ENCODE assay signal across 30 cellular contexts in genomic region chr1:208868554-208868953, GRCh38.
DNase-seq lines count a peak whose midpoint lies in the region; ATAC-seq, FAIRE-seq and TF ChIP-seq lines count a peak whose summit lies in the region.
"Had no signal": no experiment of that assay in that cellular context is flagged by ENCODE, and none has a peak within 500 bp of the region (broad histone marks: within the 10 kb centered on the region; RNA-seq: fewer than 3 reads in every experiment).

No MANE protein-coding gene starts in this region.

- DNase-seq in AG10803 (ENCODE audit: low read depth) (peak; percentile 13), LHCN-M2 (ENCODE audit: low read depth) (peak; percentile 23), chondrocyte (ENCODE audit: low spot score) (no peak), HepG2 (ENCODE audit: low spot score) (no peak), NCI-H2196 (lab: John Stamatoyannopoulos, UW; ENCODE audit: unreplicated experiment) (no peak)
- DNase-seq: activated CD4-positive, alpha-beta T cell treated with anti-CD3 and anti-CD28 coated beads, Interleukin-2, amount 50 U/mL, for 1 hour; activated CD8-positive, alpha-beta memory T cell treated with anti-CD3 and anti-CD28 coated beads, Interleukin-2, amount 10 ng/mL, durations not matched to agents 7 days and 5 days; activated naive CD4-positive, alpha-beta T cell treated with Interleukin-2 at 50 U/mL for 16 hours; adrenal gland; Caco-2; DMS79 treated with DMSO at 0.1 percent for 48 hours; endodermal cell; natural killer cell; NCI-H1092 treated with DMSO at 0.1 percent for 48 hours; NCI-H187 treated with DMSO at 0.1 percent for 48 hours; NCI-H526; NK-92 treated with Interleukin-12 subunit alpha and Interleukin-12 subunit beta, amount 100 ng/mL, for 24 hours; PC-9; small intestine; stimulated activated CD4-positive, alpha-beta T cell treated with anti-CD3 and anti-CD28 coated beads, Interleukin-1b, Interleukin-23, amount 100 ng/mL, for 48 hours; WERI-Rb-1 had no signal

- H3K36me3 ChIP-seq in mesodermal cell (ENCODE audit: control insufficient read depth, insufficient read depth, low read length) (no peaks in the 10 kb centered on the region), HepG2 (replicated peaks in 1 of 2; ENCODE audit: control insufficient read depth in 1 of 2, insufficient read depth in 2 of 2, low read length in 2 of 2) (no peaks in the 10 kb centered on the region)
- H3K36me3 ChIP-seq: adrenal gland, cardiac muscle cell, tibial nerve, WERI-Rb-1 had no signal

- in situ Hi-C loops in HepG2 (cut with HindIII; ENCODE audit: extremely low pct_ligation_motif_present, low pct_unique_long_range_greater_than_20kb), result no loop called here

- H3K27me3 Mint-ChIP-seq in chondrocyte (ENCODE audit: low read depth), result peaks cover 5% of the 10 kb centered on the region
- H3K27me3 Mint-ChIP-seq: activated CD8-positive, alpha-beta memory T cell treated with anti-CD3 and anti-CD28 coated beads, Interleukin-2, amount 10 ng/mL, durations not matched to agents 7 days and 5 days; IgD-negative memory B cell had no signal

- BruUV-seq in HepG2 (replicated peaks; lab: Mats Ljungman, UMichigan), result no TSS peak

- H3K79me2 ChIP-seq in HepG2 (ENCODE audit: insufficient read depth, low read length), result no peaks in the 10 kb centered on the region

- no peak for TF ChIP-seq POLR2A in HepG2 (IDR thresholded peaks at IDR 0.05; ENCODE audit: insufficient read depth in 1 of 2, low read depth in 2 of 2, low read length in 2 of 2)

- POLR2A ChIA-PET in HepG2 (lab: Yijun Ruan, JAX), result no interaction called here

- WGBS in mesodermal cell (ENCODE audit: insufficient coverage in 2 of 2), 2 experiments, result no CpG with 5 or more reads among the region's 2 CpGs
- WGBS in HepG2 (ENCODE audit: low lambda C conversion rate), result 1% methylated on average over 2 of the region's 2 CpGs

- no peak overlapping the region for H3K4me2 ChIP-seq in HepG2 (ENCODE audit: low read depth, low read length)
- H3K4me2 ChIP-seq: PC-9 had no signal

- H2AFZ ChIP-seq in HepG2 (ENCODE audit: low read length), result no peak overlapping the region
- H2AFZ ChIP-seq: PC-9 had no signal

- ATAC-seq in HepG2 (no peak), HG03521 (IDR thresholded peaks at IDR 0.05; ENCODE audit: unreplicated experiment) (no peak), esophagus mucosa (no peak)
- ATAC-seq: activated CD8-positive, alpha-beta memory T cell treated with anti-CD3 and anti-CD28 coated beads, Interleukin-2, amount 10 ng/mL, durations not matched to agents 7 days and 5 days; natural killer cell; Right ventricle myocardium inferior had no signal

- no peak for FAIRE-seq in HepG2 (lab: Jason Lieb, UNC)
- FAIRE-seq: H1, small intestine had no signal

- no peaks in the 10 kb centered on the region for H3K9me3 ChIP-seq in mesodermal cell (ENCODE audit: control insufficient read depth, low read length)
- no peaks in the 10 kb centered on the region for H3K9me3 ChIP-seq in HepG2 (ENCODE audit: low read length)
- H3K9me3 ChIP-seq: adrenal gland, Caco-2 had no signal

- H3K9me3 Mint-ChIP-seq in chondrocyte (ENCODE audit: low read depth), result peaks cover 8% of the 10 kb centered on the region

- peak overlapping the region; percentile 7 for H3K27ac ChIP-seq in mesodermal cell (ENCODE audit: low read depth, low read length, severe bottlenecking)
- H3K27ac ChIP-seq in HepG2 (ENCODE audit: extremely low read length, insufficient read depth, low read length), result no peak overlapping the region
- H3K27ac ChIP-seq: adrenal gland, C4-2B, cardiac muscle cell, PC-9, tibial nerve, WERI-Rb-1 had no signal

- H4K20me1 ChIP-seq in HepG2 (ENCODE audit: insufficient read depth, low read length), result no peaks in the 10 kb centered on the region

- CTCF ChIA-PET in HepG2 (lab: Yijun Ruan, JAX; ENCODE audit: low intra/inter-chr PET ratio, low total read pairs), result no interaction called here

- no peaks in the 10 kb centered on the region for H3K27me3 ChIP-seq in HepG2 (ENCODE audit: control insufficient read depth in 1 of 2, insufficient read depth in 2 of 2, low read length in 2 of 2)
- H3K27me3 ChIP-seq: adrenal gland, cardiac muscle cell, tibial nerve had no signal

- no peak overlapping the region for H3K4me3 Mint-ChIP-seq in chondrocyte (ENCODE audit: unreplicated experiment)
- H3K4me3 Mint-ChIP-seq: activated CD8-positive, alpha-beta memory T cell treated with anti-CD3 and anti-CD28 coated beads, Interleukin-2, amount 10 ng/mL, durations not matched to agents 7 days and 5 days; endodermal cell; natural killer cell had no signal

- TF ChIP-seq CTCF in AG10803 (conservative IDR thresholded peaks at IDR 0.05; ENCODE audit: low read length), result no peak
- TF ChIP-seq CTCF in chondrocyte (IDR thresholded peaks at IDR 0.05), result no peak
- no peak for TF ChIP-seq CTCF in HepG2 (CRISPR knock-in tag; IDR thresholded peaks at IDR 0.05)

- no peak overlapping the region for H3K9ac ChIP-seq in HepG2 (ENCODE audit: insufficient read depth, low read depth, low read length)

- H3K27ac Mint-ChIP-seq in chondrocyte (ENCODE audit: unreplicated experiment), result peak overlapping the region; percentile 15
- H3K27ac Mint-ChIP-seq: activated CD8-positive, alpha-beta memory T cell treated with anti-CD3 and anti-CD28 coated beads, Interleukin-2, amount 10 ng/mL, durations not matched to agents 7 days and 5 days; endodermal cell; IgD-negative memory B cell; natural killer cell had no signal

- TF ChIP-seq EP300 in HepG2 (IDR thresholded peaks at IDR 0.05; ENCODE audit: low read depth in 2 of 2, low read length in 2 of 2) (no peak), HepG2 (CRISPR knock-in tag; IDR thresholded peaks at IDR 0.05; ENCODE audit: borderline replicate concordance) (no peak)

- no peaks in the 10 kb centered on the region for H3K36me3 Mint-ChIP-seq in chondrocyte (ENCODE audit: low read depth)
- H3K36me3 Mint-ChIP-seq: activated CD8-positive, alpha-beta memory T cell treated with anti-CD3 and anti-CD28 coated beads, Interleukin-2, amount 10 ng/mL, durations not matched to agents 7 days and 5 days; IgD-negative memory B cell had no signal

- intact Hi-C loops in HepG2 (cut with micrococcal nuclease; ENCODE audit: unreplicated experiment), result no loop called here

- H3K4me1 Mint-ChIP-seq in chondrocyte (ENCODE audit: low read depth), result peaks cover 8% of the 10 kb centered on the region
- H3K4me1 Mint-ChIP-seq: activated CD8-positive, alpha-beta memory T cell treated with anti-CD3 and anti-CD28 coated beads, Interleukin-2, amount 10 ng/mL, durations not matched to agents 7 days and 5 days; IgD-negative memory B cell; natural killer cell had no signal

- H3K4me3 ChIP-seq in AG10803 (ENCODE audit: low read length), result no peak overlapping the region
- no peak overlapping the region for H3K4me3 ChIP-seq in mesodermal cell (ENCODE audit: extremely low read depth, insufficient read depth, low read length, poor library complexity, severe bottlenecking)
- H3K4me3 ChIP-seq in HepG2 (replicated peaks in 1 of 3; ENCODE audit: insufficient read depth in 1 of 3, low read depth in 2 of 3, low read length in 3 of 3), result no peak overlapping the region
- H3K4me3 ChIP-seq: adrenal gland, cardiac muscle cell, PC-9, tibial nerve had no signal

- no peak for TF ChIP-seq RAD21 in HepG2 (CRISPR knock-in tag; IDR thresholded peaks at IDR 0.05)

- H3K4me1 ChIP-seq in mesodermal cell (ENCODE audit: control insufficient read depth, insufficient read depth, low read length, poor library complexity, severe bottlenecking) (no peaks in the 10 kb centered on the region), HepG2 (ENCODE audit: insufficient read depth, low read length) (no peaks in the 10 kb centered on the region)
- H3K4me1 ChIP-seq: adrenal gland, Caco-2, tibial nerve had no signal

TF ChIP-seq in HepG2, 621 proteins besides CTCF, POLR2A, EP300 and RAD21 (continues in another document):
- TF ChIP-seq ZNF263 (CRISPR knock-in tag; IDR thresholded peaks at IDR 0.05), result no peak
- no peak for TF ChIP-seq ZNF484 (CRISPR knock-in tag; IDR thresholded peaks at IDR 0.05; ENCODE audit: borderline replicate concordance, low read depth)
- TF ChIP-seq ZBTB21 (CRISPR knock-in tag; IDR thresholded peaks at IDR 0.05), result no peak
- no peak for TF ChIP-seq XBP1 (CRISPR knock-in tag; IDR thresholded peaks at IDR 0.05)
- TF ChIP-seq, protein P1, sequence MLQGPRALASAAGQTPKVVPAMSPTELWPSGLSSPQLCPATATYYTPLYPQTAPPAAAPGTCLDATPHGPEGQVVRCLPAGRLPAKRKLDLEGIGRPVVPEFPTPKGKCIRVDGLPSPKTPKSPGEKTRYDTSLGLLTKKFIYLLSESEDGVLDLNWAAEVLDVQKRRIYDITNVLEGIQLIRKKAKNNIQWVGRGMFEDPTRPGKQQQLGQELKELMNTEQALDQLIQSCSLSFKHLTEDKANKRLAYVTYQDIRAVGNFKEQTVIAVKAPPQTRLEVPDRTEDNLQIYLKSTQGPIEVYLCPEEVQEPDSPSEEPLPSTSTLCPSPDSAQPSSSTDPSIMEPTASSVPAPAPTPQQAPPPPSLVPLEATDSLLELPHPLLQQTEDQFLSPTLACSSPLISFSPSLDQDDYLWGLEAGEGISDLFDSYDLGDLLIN (CRISPR knock-in tag; IDR thresholded peaks at IDR 0.05; ENCODE audit: borderline replicate concordance), result no peak

Comparison
In these comparisons a context has a peak if more than half of its experiments do, and no peak if none do; other contexts are left out.
1. DNase-seq: peak in AG10803 (single experiment) and LHCN-M2 (single experiment); none in chondrocyte (single experiment), HepG2 (single experiment) and NCI-H2196 (single experiment).